Comparison of ENCODE assay signal across 12 cellular contexts in the genomic region with DNA sequence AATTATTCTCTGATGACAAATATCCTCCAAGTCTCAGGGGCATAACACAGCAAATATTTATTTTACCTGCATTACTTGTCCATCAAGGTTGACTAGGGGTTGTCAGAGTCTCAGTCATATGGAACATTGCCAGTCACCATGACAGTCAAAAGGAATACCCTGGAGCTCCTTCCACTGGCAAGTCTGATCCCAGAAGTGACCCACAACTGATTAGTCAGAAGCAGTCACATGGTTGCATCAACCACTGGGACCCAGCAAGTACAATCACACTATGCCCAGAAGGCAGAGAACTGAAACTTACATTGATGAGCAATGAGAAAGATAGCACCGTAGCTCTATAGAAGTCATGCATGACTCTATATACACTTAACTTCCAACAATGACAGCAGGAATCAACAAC. TPM values are rescaled to one million over a fixed set of nuclear protein-coding genes. Genes with fewer than 3 reads are reported as not detected.
DNase-seq lines count a peak whose midpoint lies in the region; ATAC-seq lines count a peak whose summit lies in the region.
"Had no signal": no experiment of that assay in that cellular context is flagged by ENCODE, and none has a peak within 500 bp of the region (broad histone marks: within the 10 kb centered on the region; RNA-seq: fewer than 3 reads in every experiment).

No MANE protein-coding gene starts in this region.

- ATAC-seq in GM18907 (IDR thresholded peaks at IDR 0.05; ENCODE audit: unreplicated experiment) (peak; percentile 73), HG03442 (IDR thresholded peaks at IDR 0.05; ENCODE audit: unreplicated experiment) (peak; percentile 89), GM19395 (IDR thresholded peaks at IDR 0.05; ENCODE audit: unreplicated experiment) (no peak)
- peak; percentile 46 for ATAC-seq in activated T-helper 17 cell treated with anti-CD3 and anti-CD28 coated beads, Interleukin-2, amount 50 U/mL, for 72 hours (replicated peaks)

- no peaks in the 10 kb centered on the region for H3K36me3 Mint-ChIP-seq in activated T-helper 17 cell treated with anti-CD3 and anti-CD28 coated beads, Interleukin-2, amount 50 U/mL, for 72 hours (ENCODE audit: low read depth)
- H3K36me3 Mint-ChIP-seq: activated naive CD8-positive, alpha-beta T cell treated with anti-CD3 and anti-CD28 coated beads, Interleukin-2, amount 10 ng/mL, durations not matched to agents 7 days and 5 days had no signal

- DNase-seq in A172 (ENCODE audit: low spot score) (peak; percentile 27), DMS79 treated with DMSO at 0.1 percent for 48 hours (lab: John Stamatoyannopoulos, UW) (no peak), NCI-H1694 (lab: John Stamatoyannopoulos, UW) (no peak)
- no peak for DNase-seq in activated CD8-positive, alpha-beta memory T cell treated with anti-CD3 and anti-CD28 coated beads, Interleukin-2, amount 50 U/mL, for 4 hours
- DNase-seq: activated CD4-positive, CD25-positive, alpha-beta regulatory T cell treated with anti-CD3 and anti-CD28 coated beads, Interleukin-2, amount 50 U/mL, for 72 hours; activated naive CD8-positive, alpha-beta T cell treated with anti-CD3 and anti-CD28 coated beads, Interleukin-2, amount 10 ng/mL, durations not matched to agents 7 days and 5 days; Kasumi-1; ovary had no signal

- no peaks in the 10 kb centered on the region for H3K4me1 Mint-ChIP-seq in activated T-helper 17 cell treated with anti-CD3 and anti-CD28 coated beads, Interleukin-2, amount 50 U/mL, for 72 hours
- H3K4me1 Mint-ChIP-seq: activated naive CD8-positive, alpha-beta T cell treated with anti-CD3 and anti-CD28 coated beads, Interleukin-2, amount 10 ng/mL, durations not matched to agents 7 days and 5 days had no signal

- peaks cover 4% of the 10 kb centered on the region for H3K27me3 Mint-ChIP-seq in activated T-helper 17 cell treated with anti-CD3 and anti-CD28 coated beads, Interleukin-2, amount 50 U/mL, for 72 hours

- peaks cover 8% of the 10 kb centered on the region for H3K9me3 Mint-ChIP-seq in activated T-helper 17 cell treated with anti-CD3 and anti-CD28 coated beads, Interleukin-2, amount 50 U/mL, for 72 hours

- no peak overlapping the region for H3K4me3 Mint-ChIP-seq in activated T-helper 17 cell treated with anti-CD3 and anti-CD28 coated beads, Interleukin-2, amount 50 U/mL, for 72 hours
- H3K4me3 Mint-ChIP-seq: activated naive CD8-positive, alpha-beta T cell treated with anti-CD3 and anti-CD28 coated beads, Interleukin-2, amount 10 ng/mL, durations not matched to agents 7 days and 5 days had no signal

- H3K27ac Mint-ChIP-seq in activated T-helper 17 cell treated with anti-CD3 and anti-CD28 coated beads, Interleukin-2, amount 50 U/mL, for 72 hours = no peak overlapping the region
- H3K27ac Mint-ChIP-seq: activated naive CD8-positive, alpha-beta T cell treated with anti-CD3 and anti-CD28 coated beads, Interleukin-2, amount 10 ng/mL, durations not matched to agents 7 days and 5 days had no signal

RNA-seq across cellular contexts. Expression of a gene that starts 41.9 kb away (rescaled TPM):
- total RNA-seq in A172 (2014; rRNA removed; shearing (Covaris generic)) = 1.9 and 2.7 TPM in 2 replicates
- not detected for total RNA-seq in activated T-helper 17 cell treated with anti-CD3 and anti-CD28 coated beads, Interleukin-2, amount 50 U/mL, for 72 hours
- total RNA-seq: activated naive CD8-positive, alpha-beta T cell treated with anti-CD3 and anti-CD28 coated beads, Interleukin-2, amount 10 ng/mL, durations not matched to agents 7 days and 5 days had no signal
